8 cellular contexts compared by ENCODE assay signal in genomic region chr2:231648579-231649174, GRCh38. TPM values are rescaled to one million over a fixed set of nuclear protein-coding genes. Genes with fewer than 3 reads are reported as not detected.
DNase-seq lines count a peak whose midpoint lies in the region; FAIRE-seq and TF ChIP-seq lines count a peak whose summit lies in the region.

No MANE protein-coding gene starts in this region.

- no peaks in the 10 kb centered on the region for H3K9me3 ChIP-seq in SU-DHL-6 (ENCODE audit: insufficient read depth, low read length)
- H3K9me3 ChIP-seq in keratinocyte (ENCODE audit: control insufficient read depth, low read depth, low read length): no peaks in the 10 kb centered on the region

- no peak overlapping the region for H3K9ac ChIP-seq in SU-DHL-6 (ENCODE audit: low read length)
- no peak overlapping the region for H3K9ac ChIP-seq in keratinocyte (ENCODE audit: control insufficient read depth, extremely low read depth, insufficient read depth, low read length)

- peaks cover 11% of the 10 kb centered on the region for H3K4me1 ChIP-seq in keratinocyte (ENCODE audit: control insufficient read depth, extremely low read depth, insufficient read depth, low read length)

- H3K27me3 ChIP-seq in SU-DHL-6 (ENCODE audit: low read length): no peaks in the 10 kb centered on the region
- no peaks in the 10 kb centered on the region for H3K27me3 ChIP-seq in keratinocyte (ENCODE audit: control insufficient read depth, extremely low read depth, insufficient read depth, low read length)

- no peaks in the 10 kb centered on the region for H3K9me2 ChIP-seq in SU-DHL-6 (replicated peaks; ENCODE audit: insufficient read depth, low read length)

- no peaks in the 10 kb centered on the region for H3K36me3 ChIP-seq in SU-DHL-6 (ENCODE audit: low read length)
- no peaks in the 10 kb centered on the region for H3K36me3 ChIP-seq in keratinocyte (ENCODE audit: control insufficient read depth in 2 of 2, extremely low read depth in 1 of 2, insufficient read depth in 2 of 2, low read length in 2 of 2)

- H3K4me3 ChIP-seq in SU-DHL-6 (ENCODE audit: insufficient read depth, low read length, poor library complexity, severe bottlenecking) (no peak overlapping the region), keratinocyte (ENCODE audit: control insufficient read depth in 2 of 3, extremely low read depth in 1 of 3, insufficient read depth in 2 of 3, low read depth in 1 of 3, low read length in 3 of 3) (no peak overlapping the region)

- no peak overlapping the region for H3K27ac ChIP-seq in SU-DHL-6 (ENCODE audit: low read depth, low read length)
- H3K27ac ChIP-seq in keratinocyte (ENCODE audit: control insufficient read depth, insufficient read depth, low read length): no peak overlapping the region

- H4K20me1 ChIP-seq in SU-DHL-6 (ENCODE audit: low read depth, low read length): no peaks in the 10 kb centered on the region
- H4K20me1 ChIP-seq in keratinocyte (ENCODE audit: control insufficient read depth, extremely low read depth, insufficient read depth, low read length): no peaks in the 10 kb centered on the region

- H3K4me2 ChIP-seq in SU-DHL-6 (ENCODE audit: low read depth, low read length, poor library complexity, severe bottlenecking) (no peak overlapping the region), keratinocyte (ENCODE audit: control insufficient read depth, extremely low read depth, insufficient read depth, low read depth, low read length) (no peak overlapping the region)

- DNase-seq in NCI-H345 (lab: John Stamatoyannopoulos, UW) (peak; percentile 45), NCI-H345 treated with DMSO at 0.1 percent for 48 hours (lab: John Stamatoyannopoulos, UW; ENCODE audit: unreplicated experiment) (no peak), HuH-7 (ENCODE audit: low spot score) (peak; percentile 73), astrocyte of the hippocampus (ENCODE audit: low read depth, low spot score) (peak; percentile 74), keratinocyte (ENCODE audit: low read depth, low spot score) (no peak), ureter (ENCODE audit: low spot score) (no peak)
- peak; percentile 48 to 50 for DNase-seq in stimulated activated CD4-positive, alpha-beta T cell treated with anti-CD3 and anti-CD28 coated beads, Interleukin-4, amount 100 ng/mL, for 48 hours (ENCODE audit: low read depth in 2 of 2)

- H3K9me1 ChIP-seq in keratinocyte (ENCODE audit: control insufficient read depth, extremely low read depth, insufficient read depth, low read length): no peaks in the 10 kb centered on the region

- H3K79me2 ChIP-seq in SU-DHL-6 (ENCODE audit: insufficient read depth, low read length) (no peaks in the 10 kb centered on the region), keratinocyte (ENCODE audit: control insufficient read depth, insufficient read depth, low read length) (no peaks in the 10 kb centered on the region)

- H3F3A ChIP-seq in SU-DHL-6 (ENCODE audit: insufficient read depth): no peaks in the 10 kb centered on the region

- FAIRE-seq in keratinocyte (lab: Jason Lieb, UNC): peak; percentile 72

- dilution Hi-C loops in keratinocyte (cut with MboI; ENCODE audit: extremely low pct_ligation_motif_present, low sequenced_read_pairs): no loop called here

- no peak overlapping the region for H2AFZ ChIP-seq in SU-DHL-6 (ENCODE audit: low read depth, low read length, severe bottlenecking)
- H2AFZ ChIP-seq in keratinocyte (ENCODE audit: control insufficient read depth, low read length): no peak overlapping the region

- TF ChIP-seq CTCF in SU-DHL-6 (IDR thresholded peaks at IDR 0.05; ENCODE audit: insufficient read depth, low read length, poor library complexity, severe bottlenecking) (peak; percentile 56), keratinocyte (optimal IDR thresholded peaks at IDR 0.05 in 1 of 3, IDR thresholded peaks at IDR 0.05 in 1 of 3, conservative IDR thresholded peaks at IDR 0.05 in 1 of 3; ENCODE audit: extremely low read depth in 1 of 3, insufficient read depth in 2 of 3, low read length in 3 of 3) (peak; percentile 68 to 97 (median 82))

RNA-seq across cellular contexts. Expression of gene TEX44, which starts 56.0 kb away (rescaled TPM):
- polyA plus RNA-seq in keratinocyte: not detected in 3 replicates
- not detected for polyA plus RNA-seq in keratinocyte (2011; ENCODE audit: low read depth)
- not detected in 2 replicates for polyA plus RNA-seq in keratinocyte (2011; cell fraction: cytosol; rRNA removed)
- polyA plus RNA-seq in keratinocyte (2011; cell fraction: nucleus; rRNA removed): not detected in 2 replicates
- not detected in 2 replicates for polyA plus RNA-seq in keratinocyte (2012; ENCODE audit: low replicate concordance)
- polyA minus RNA-seq in keratinocyte: not detected in 3 replicates
- polyA minus RNA-seq in keratinocyte (2011; cell fraction: cytosol; rRNA and poly(A)+ RNA removed): not detected
- not detected in 2 replicates for polyA minus RNA-seq in keratinocyte (2011; cell fraction: nucleus; rRNA and poly(A)+ RNA removed)
- not detected for total RNA-seq in ureter

RNA-seq across cellular contexts. Expression of gene PTMA, which starts 59.6 kb away (rescaled TPM):
- 200 to 691 TPM (median 598 TPM) in 3 replicates for polyA plus RNA-seq in keratinocyte
- polyA plus RNA-seq in keratinocyte (2011; ENCODE audit: low read depth): 225 TPM
- polyA plus RNA-seq in keratinocyte (2011; cell fraction: cytosol; rRNA removed): 365 and 669 TPM in 2 replicates
- polyA plus RNA-seq in keratinocyte (2011; cell fraction: nucleus; rRNA removed): 172 and 224 TPM in 2 replicates
- polyA plus RNA-seq in keratinocyte (2012; ENCODE audit: low replicate concordance): 295 and 1,005 TPM in 2 replicates
- 30.7 to 59.6 TPM (median 58.6 TPM) in 3 replicates for polyA minus RNA-seq in keratinocyte
- polyA minus RNA-seq in keratinocyte (2011; cell fraction: cytosol; rRNA and poly(A)+ RNA removed): 399 TPM
- 57.3 and 58.8 TPM in 2 replicates for polyA minus RNA-seq in keratinocyte (2011; cell fraction: nucleus; rRNA and poly(A)+ RNA removed)
- total RNA-seq in ureter: 1,016 TPM

Comparison
In these comparisons a context has a peak if more than half of its experiments do, and no peak if none do; other contexts are left out.
1. DNase-seq: peak in NCI-H345 (single experiment), HuH-7 (single experiment), astrocyte of the hippocampus (single experiment) and stimulated activated CD4-positive, alpha-beta T cell treated with anti-CD3 and anti-CD28 coated beads, Interleukin-4, amount 100 ng/mL, for 48 hours (2 of 2); none in NCI-H345 treated with DMSO at 0.1 percent for 48 hours (single experiment), keratinocyte (single experiment) and ureter (single experiment).